10 cellular contexts compared by ENCODE assay signal in genomic region chr14:35985504-35986218, GRCh38.
DNase-seq lines count a peak whose midpoint lies in the region; ATAC-seq lines count a peak whose summit lies in the region.
"Had no signal": no experiment of that assay in that cellular context is flagged by ENCODE, and none has a peak within 500 bp of the region (broad histone marks: within the 10 kb centered on the region; RNA-seq: fewer than 3 reads in every experiment).

No MANE protein-coding gene starts in this region.

- H3K36me3 Mint-ChIP-seq in activated naive CD8-positive, alpha-beta T cell treated with anti-CD3 and anti-CD28 coated beads, Interleukin-2, amount 50 U/mL, for 24 hours (ENCODE audit: low read depth), result no peaks in the 10 kb centered on the region

- no peak for DNase-seq in activated naive CD8-positive, alpha-beta T cell treated with anti-CD3 and anti-CD28 coated beads, Interleukin-2, amount 50 U/mL, for 24 hours
- DNase-seq in renal cortical epithelial cell (ENCODE audit: low read depth), result peak; percentile 63
- DNase-seq in posterior vena cava (ENCODE audit: low spot score), result no peak
- DNase-seq in DMS153 (lab: John Stamatoyannopoulos, UW), result no peak
- DNase-seq: activated gamma-delta T cell; effector CD8-positive, alpha-beta T cell; H9 had no signal

- no peak overlapping the region for H3K4me3 Mint-ChIP-seq in activated naive CD8-positive, alpha-beta T cell treated with anti-CD3 and anti-CD28 coated beads, Interleukin-2, amount 50 U/mL, for 24 hours
- H3K4me3 Mint-ChIP-seq: H9 had no signal

- no peak overlapping the region for H3K27ac Mint-ChIP-seq in activated naive CD8-positive, alpha-beta T cell treated with anti-CD3 and anti-CD28 coated beads, Interleukin-2, amount 50 U/mL, for 24 hours
- H3K27ac Mint-ChIP-seq: H9 had no signal

- intact Hi-C loops in posterior vena cava (cut with DNase I), result no loop called here

- H3K4me1 Mint-ChIP-seq in activated naive CD8-positive, alpha-beta T cell treated with anti-CD3 and anti-CD28 coated beads, Interleukin-2, amount 50 U/mL, for 24 hours, result peaks cover 6% of the 10 kb centered on the region
- H3K4me1 Mint-ChIP-seq: H9 had no signal

- no peaks in the 10 kb centered on the region for H3K27me3 Mint-ChIP-seq in activated naive CD8-positive, alpha-beta T cell treated with anti-CD3 and anti-CD28 coated beads, Interleukin-2, amount 50 U/mL, for 24 hours

- ATAC-seq in GM19023 (IDR thresholded peaks at IDR 0.05; ENCODE audit: unreplicated experiment), result peak; percentile 53
- ATAC-seq in HG02759 (IDR thresholded peaks at IDR 0.05; ENCODE audit: unreplicated experiment), result peak; percentile 52
- ATAC-seq in activated naive CD8-positive, alpha-beta T cell treated with anti-CD3 and anti-CD28 coated beads, Interleukin-2, amount 50 U/mL, for 24 hours, result peak; percentile 69
- ATAC-seq in HG03432 (IDR thresholded peaks at IDR 0.05; ENCODE audit: unreplicated experiment), result no peak

- H3K9me3 Mint-ChIP-seq in activated naive CD8-positive, alpha-beta T cell treated with anti-CD3 and anti-CD28 coated beads, Interleukin-2, amount 50 U/mL, for 24 hours, result no peaks in the 10 kb centered on the region
